ENCODE assay signal across 22 cellular contexts in genomic region chrY:13094411-13094810, GRCh38.
DNase-seq lines count a peak whose midpoint lies in the region; ATAC-seq and TF ChIP-seq lines count a peak whose summit lies in the region.
"Had no signal": no experiment of that assay in that cellular context is flagged by ENCODE, and none has a peak within 500 bp of the region (broad histone marks: within the 10 kb centered on the region; RNA-seq: fewer than 3 reads in every experiment).

No MANE protein-coding gene starts in this region.

- no peak overlapping the region for H3K4me3 Mint-ChIP-seq in activated naive CD4-positive, alpha-beta T cell treated with anti-CD3 and anti-CD28 coated beads for 36 hours
- H3K4me3 Mint-ChIP-seq in activated CD8-positive, alpha-beta T cell treated with anti-CD3 and anti-CD28 coated beads for 36 hours, result no peak overlapping the region
- H3K4me3 Mint-ChIP-seq in stimulated activated effector memory CD8-positive, alpha-beta T cell treated with anti-CD3 and anti-CD28 coated beads, Interleukin-12 subunit alpha, Interleukin-12 subunit beta, amount 100 ng/mL, for 72 hours, result no peak overlapping the region
- H3K4me3 Mint-ChIP-seq in endothelial cell (ENCODE audit: unreplicated experiment), result no peak overlapping the region
- H3K4me3 Mint-ChIP-seq: CD8-positive, alpha-beta T cell had no signal

- TF ChIP-seq CTCF in activated CD8-positive, alpha-beta T cell treated with anti-CD3 and anti-CD28 coated beads for 36 hours (IDR thresholded peaks at IDR 0.05), result no peak
- no peak for TF ChIP-seq CTCF in endothelial cell (IDR thresholded peaks at IDR 0.05; ENCODE audit: unreplicated experiment)

- H3K9me3 Mint-ChIP-seq in activated naive CD4-positive, alpha-beta T cell treated with anti-CD3 and anti-CD28 coated beads, Interleukin-2, amount 50 U/mL, for 72 hours, result peaks cover 4 to 10% of the 10 kb centered on the region in 2 donors
- no peaks in the 10 kb centered on the region for H3K9me3 Mint-ChIP-seq in activated naive CD4-positive, alpha-beta T cell treated with anti-CD3 and anti-CD28 coated beads for 36 hours
- H3K9me3 Mint-ChIP-seq in activated CD8-positive, alpha-beta T cell treated with anti-CD3 and anti-CD28 coated beads for 36 hours, result no peaks in the 10 kb centered on the region
- peaks cover 8% of the 10 kb centered on the region for H3K9me3 Mint-ChIP-seq in stimulated activated effector memory CD8-positive, alpha-beta T cell treated with anti-CD3 and anti-CD28 coated beads, Interleukin-12 subunit alpha, Interleukin-12 subunit beta, amount 100 ng/mL, for 72 hours
- no peaks in the 10 kb centered on the region for H3K9me3 Mint-ChIP-seq in endothelial cell (ENCODE audit: unreplicated experiment)

- POLR2A ChIA-PET in activated CD8-positive, alpha-beta T cell treated with anti-CD3 and anti-CD28 coated beads for 36 hours (lab: Charles Lee), result no interaction called here

- peak overlapping the region in 1 of 2 donors; percentile 55 for H3K27ac Mint-ChIP-seq in activated naive CD4-positive, alpha-beta T cell treated with anti-CD3 and anti-CD28 coated beads, Interleukin-2, amount 50 U/mL, for 72 hours
- no peak overlapping the region for H3K27ac Mint-ChIP-seq in activated naive CD4-positive, alpha-beta T cell treated with anti-CD3 and anti-CD28 coated beads for 36 hours
- no peak overlapping the region for H3K27ac Mint-ChIP-seq in activated CD8-positive, alpha-beta T cell treated with anti-CD3 and anti-CD28 coated beads for 36 hours
- H3K27ac Mint-ChIP-seq in stimulated activated effector memory CD8-positive, alpha-beta T cell treated with anti-CD3 and anti-CD28 coated beads, Interleukin-12 subunit alpha, Interleukin-12 subunit beta, amount 100 ng/mL, for 72 hours, result no peak overlapping the region
- H3K27ac Mint-ChIP-seq in endothelial cell (ENCODE audit: unreplicated experiment), result no peak overlapping the region
- H3K27ac Mint-ChIP-seq: CD8-positive, alpha-beta T cell had no signal

- peak; percentile 74 to 89 for ATAC-seq in activated naive CD4-positive, alpha-beta T cell treated with anti-CD3 and anti-CD28 coated beads, Interleukin-2, amount 50 U/mL, for 72 hours
- ATAC-seq in HG02610 (IDR thresholded peaks at IDR 0.05; ENCODE audit: unreplicated experiment), result peak; percentile 65
- peak; percentile 58 for ATAC-seq in activated CD8-positive, alpha-beta T cell treated with anti-CD3 and anti-CD28 coated beads for 36 hours
- ATAC-seq in stimulated activated effector memory CD8-positive, alpha-beta T cell treated with anti-CD3 and anti-CD28 coated beads, Interleukin-12 subunit alpha, Interleukin-12 subunit beta, amount 100 ng/mL, for 72 hours, result peak; percentile 74
- ATAC-seq: CD8-positive, alpha-beta T cell; naive thymus-derived CD4-positive, alpha-beta T cell; right cardiac atrium had no signal

- intact Hi-C loops in activated naive CD4-positive, alpha-beta T cell treated with anti-CD3 and anti-CD28 coated beads for 36 hours (cut with micrococcal nuclease), result no loop called here
- intact Hi-C loops in activated CD8-positive, alpha-beta T cell treated with anti-CD3 and anti-CD28 coated beads for 36 hours (cut with micrococcal nuclease), result no loop called here

- no peaks in the 10 kb centered on the region for H3K36me3 Mint-ChIP-seq in activated naive CD4-positive, alpha-beta T cell treated with anti-CD3 and anti-CD28 coated beads, Interleukin-2, amount 50 U/mL, for 72 hours
- H3K36me3 Mint-ChIP-seq in activated naive CD4-positive, alpha-beta T cell treated with anti-CD3 and anti-CD28 coated beads for 36 hours (ENCODE audit: low read depth), result no peaks in the 10 kb centered on the region
- H3K36me3 Mint-ChIP-seq in activated CD8-positive, alpha-beta T cell treated with anti-CD3 and anti-CD28 coated beads for 36 hours (ENCODE audit: low read depth), result no peaks in the 10 kb centered on the region
- no peaks in the 10 kb centered on the region for H3K36me3 Mint-ChIP-seq in stimulated activated effector memory CD8-positive, alpha-beta T cell treated with anti-CD3 and anti-CD28 coated beads, Interleukin-12 subunit alpha, Interleukin-12 subunit beta, amount 100 ng/mL, for 72 hours
- no peaks in the 10 kb centered on the region for H3K36me3 Mint-ChIP-seq in endothelial cell (ENCODE audit: low read depth, unreplicated experiment)
- H3K36me3 Mint-ChIP-seq: CD8-positive, alpha-beta T cell had no signal

- H3K27me3 Mint-ChIP-seq in activated naive CD4-positive, alpha-beta T cell treated with anti-CD3 and anti-CD28 coated beads for 36 hours (ENCODE audit: low read depth), result peaks cover 14% of the 10 kb centered on the region
- peaks cover 7% of the 10 kb centered on the region for H3K27me3 Mint-ChIP-seq in activated CD8-positive, alpha-beta T cell treated with anti-CD3 and anti-CD28 coated beads for 36 hours
- H3K27me3 Mint-ChIP-seq in endothelial cell (ENCODE audit: unreplicated experiment), result no peaks in the 10 kb centered on the region

- peak in 1 of 2 donors; percentile 7 for DNase-seq in activated naive CD4-positive, alpha-beta T cell treated with anti-CD3 and anti-CD28 coated beads, Interleukin-2, amount 50 U/mL, for 72 hours (ENCODE audit: low spot score in 2 of 2)
- DNase-seq in activated naive CD4-positive, alpha-beta T cell treated with anti-CD3 and anti-CD28 coated beads for 36 hours, result no peak
- peak; percentile 38 for DNase-seq in activated CD8-positive, alpha-beta T cell treated with anti-CD3 and anti-CD28 coated beads for 36 hours
- DNase-seq in stimulated activated effector memory CD8-positive, alpha-beta T cell treated with anti-CD3 and anti-CD28 coated beads, Interleukin-12 subunit alpha, Interleukin-12 subunit beta, amount 100 ng/mL, for 72 hours (ENCODE audit: low spot score in 2 of 2), result peak in 1 of 2 donors; percentile 62
- DNase-seq in Ammon's horn (ENCODE audit: low spot score), result no peak
- DNase-seq in endothelial cell (ENCODE audit: low spot score), result no peak
- DNase-seq in NCI-H1694 (lab: John Stamatoyannopoulos, UW), result no peak
- DNase-seq: activated CD4-positive, CD25-positive, alpha-beta regulatory T cell; amniotic stem cell; CD8-positive, alpha-beta T cell; dorsolateral prefrontal cortex; foreskin melanocyte; hypothalamus; NCI-H1436; NCI-H2171 treated with DMSO at 0.1 percent for 48 hours; PC-9; right cardiac atrium; SJCRH30; stimulated activated naive CD4-positive, alpha-beta T cell; transverse colon had no signal

- CTCF ChIA-PET in activated naive CD4-positive, alpha-beta T cell treated with anti-CD3 and anti-CD28 coated beads for 36 hours (lab: Charles Lee), result no interaction called here
- CTCF ChIA-PET in activated CD8-positive, alpha-beta T cell treated with anti-CD3 and anti-CD28 coated beads for 36 hours (lab: Charles Lee), result no interaction called here

- H3K4me1 Mint-ChIP-seq in activated naive CD4-positive, alpha-beta T cell treated with anti-CD3 and anti-CD28 coated beads for 36 hours (ENCODE audit: low read depth), result no peaks in the 10 kb centered on the region
- H3K4me1 Mint-ChIP-seq in activated CD8-positive, alpha-beta T cell treated with anti-CD3 and anti-CD28 coated beads for 36 hours (ENCODE audit: low read depth), result peaks cover 2% of the 10 kb centered on the region
- peaks cover 7% of the 10 kb centered on the region for H3K4me1 Mint-ChIP-seq in stimulated activated effector memory CD8-positive, alpha-beta T cell treated with anti-CD3 and anti-CD28 coated beads, Interleukin-12 subunit alpha, Interleukin-12 subunit beta, amount 100 ng/mL, for 72 hours
- H3K4me1 Mint-ChIP-seq in endothelial cell (ENCODE audit: unreplicated experiment), result no peaks in the 10 kb centered on the region
